ENCODE assay signal across 8 cellular contexts in genomic region chr7:148962823-148963582, GRCh38.
DNase-seq lines count a peak whose midpoint lies in the region; ATAC-seq and TF ChIP-seq lines count a peak whose summit lies in the region.

No MANE protein-coding gene starts in this region.

- POLR2A ChIA-PET in activated CD8-positive, alpha-beta T cell treated with anti-CD3 and anti-CD28 coated beads, Interleukin-2, amount 10 ng/mL, durations not matched to agents 7 days and 5 days (lab: Charles Lee) = interaction anchor here (0.7 to 1.7 kb wide), 4 partner anchors 20 to 264 kb away, joined by 3 to 10 read pairs (median 4); partner anchors contain the start of gene CUL1

- CTCF ChIA-PET in activated CD8-positive, alpha-beta T cell treated with anti-CD3 and anti-CD28 coated beads, Interleukin-2, amount 10 ng/mL, durations not matched to agents 7 days and 5 days (lab: Charles Lee) = interaction anchor here (0.7 to 3.0 kb wide), 48 partner anchors 11 to 699 kb away, joined by 3 to 32 read pairs (median 5); partner anchors contain the start of genes CUL1 and EZH2

- H3K9me3 Mint-ChIP-seq in activated CD8-positive, alpha-beta T cell treated with anti-CD3 and anti-CD28 coated beads, Interleukin-2, amount 10 ng/mL, durations not matched to agents 7 days and 5 days (ENCODE audit: insufficient read depth) = no peaks in the 10 kb centered on the region
- no peaks in the 10 kb centered on the region for H3K9me3 Mint-ChIP-seq in endodermal cell

- DNase-seq in NCI-H526 treated with DMSO at 0.1 percent for 48 hours (lab: John Stamatoyannopoulos, UW) = peak; percentile 93
- peak; percentile 76 for DNase-seq in activated CD8-positive, alpha-beta T cell treated with anti-CD3 and anti-CD28 coated beads, Interleukin-2, amount 10 ng/mL, durations not matched to agents 7 days and 5 days
- peak; percentile 81 for DNase-seq in endodermal cell
- DNase-seq in stimulated activated CD8-positive, alpha-beta memory T cell treated with anti-CD3 and anti-CD28 coated beads, Interleukin-4, amount 100 ng/mL, for 4 hours (ENCODE audit: low read depth in 2 of 2, low spot score in 1 of 2) = peak; percentile 35 to 38

- WGBS in endodermal cell (ENCODE audit: insufficient coverage in 1 of 2, insufficient read length in 1 of 2), 2 experiments = 22 to 31% methylated on average over 3 to 4 of the region's 5 CpGs
- 0 to 6% methylated on average over 1 to 3 of the region's 5 CpGs for WGBS in mesodermal cell (ENCODE audit: insufficient coverage in 2 of 2), 2 experiments

- ATAC-seq in GM19023 (IDR thresholded peaks at IDR 0.05; ENCODE audit: unreplicated experiment) (peak; percentile 53), HG03378 (IDR thresholded peaks at IDR 0.05; ENCODE audit: unreplicated experiment) (peak; percentile 53)
- ATAC-seq in activated CD8-positive, alpha-beta T cell treated with anti-CD3 and anti-CD28 coated beads, Interleukin-2, amount 10 ng/mL, durations not matched to agents 7 days and 5 days = peak; percentile 78

- peak overlapping the region; percentile 91 for H3K27ac ChIP-seq in BLaER1
- H3K27ac ChIP-seq in endodermal cell (ENCODE audit: low read depth, low read length) = peak overlapping the region; percentile 79
- H3K27ac ChIP-seq in mesodermal cell (ENCODE audit: low read depth, low read length, severe bottlenecking) = peak overlapping the region; percentile 79

- H3K36me3 ChIP-seq in BLaER1 = no peaks in the 10 kb centered on the region
- no peaks in the 10 kb centered on the region for H3K36me3 ChIP-seq in endodermal cell (ENCODE audit: control insufficient read depth, insufficient read depth, low read length)
- no peaks in the 10 kb centered on the region for H3K36me3 ChIP-seq in mesodermal cell (ENCODE audit: control insufficient read depth, insufficient read depth, low read length)

- no peaks in the 10 kb centered on the region for H4K20me1 ChIP-seq in BLaER1

- H3K4me1 ChIP-seq in BLaER1 (peaks cover 31% of the 10 kb centered on the region), endodermal cell (ENCODE audit: control insufficient read depth, insufficient read depth, low read length) (no peaks in the 10 kb centered on the region), mesodermal cell (ENCODE audit: control insufficient read depth, insufficient read depth, low read length, poor library complexity, severe bottlenecking) (no peaks in the 10 kb centered on the region)

- H3K9ac ChIP-seq in BLaER1 (peak overlapping the region; percentile 79), endodermal cell (ENCODE audit: extremely low read depth, low read length, poor library complexity, severe bottlenecking) (peak overlapping the region; percentile 15)

- peaks cover 33% of the 10 kb centered on the region for H3K4me1 Mint-ChIP-seq in activated CD8-positive, alpha-beta T cell treated with anti-CD3 and anti-CD28 coated beads, Interleukin-2, amount 10 ng/mL, durations not matched to agents 7 days and 5 days (ENCODE audit: low read depth)
- H3K4me1 Mint-ChIP-seq in endodermal cell = peaks cover 4% of the 10 kb centered on the region

- H3K27ac Mint-ChIP-seq in activated CD8-positive, alpha-beta T cell treated with anti-CD3 and anti-CD28 coated beads, Interleukin-2, amount 10 ng/mL, durations not matched to agents 7 days and 5 days = peak overlapping the region; percentile 85
- H3K27ac Mint-ChIP-seq in endodermal cell = peak overlapping the region; percentile 50

- H3K9me3 ChIP-seq in BLaER1 (no peaks in the 10 kb centered on the region), endodermal cell (ENCODE audit: control insufficient read depth, low read length) (no peaks in the 10 kb centered on the region), mesodermal cell (ENCODE audit: control insufficient read depth, low read length) (no peaks in the 10 kb centered on the region)

- peak overlapping the region; percentile 90 for H3K4me3 Mint-ChIP-seq in activated CD8-positive, alpha-beta T cell treated with anti-CD3 and anti-CD28 coated beads, Interleukin-2, amount 10 ng/mL, durations not matched to agents 7 days and 5 days
- H3K4me3 Mint-ChIP-seq in endodermal cell = peak overlapping the region; percentile 63

- H3K27me3 ChIP-seq in BLaER1 = no peaks in the 10 kb centered on the region
- H3K27me3 ChIP-seq in endodermal cell (ENCODE audit: control insufficient read depth, insufficient read depth, low read length, poor library complexity, severe bottlenecking) = no peaks in the 10 kb centered on the region

- peaks cover 5% of the 10 kb centered on the region for H3K27me3 Mint-ChIP-seq in activated CD8-positive, alpha-beta T cell treated with anti-CD3 and anti-CD28 coated beads, Interleukin-2, amount 10 ng/mL, durations not matched to agents 7 days and 5 days (ENCODE audit: low read depth)
- H3K27me3 Mint-ChIP-seq in endodermal cell (ENCODE audit: insufficient read depth) = no peaks in the 10 kb centered on the region

- H3K4me2 ChIP-seq in BLaER1 = peak overlapping the region; percentile 91

- no peaks in the 10 kb centered on the region for H3K36me3 Mint-ChIP-seq in activated CD8-positive, alpha-beta T cell treated with anti-CD3 and anti-CD28 coated beads, Interleukin-2, amount 10 ng/mL, durations not matched to agents 7 days and 5 days (ENCODE audit: low read depth)
- no peaks in the 10 kb centered on the region for H3K36me3 Mint-ChIP-seq in endodermal cell (ENCODE audit: low read depth)

- H3K4me3 ChIP-seq in BLaER1 = peak overlapping the region; percentile 71
- H3K4me3 ChIP-seq in endodermal cell (ENCODE audit: low read length) = peak overlapping the region; percentile 77
- peak overlapping the region; percentile 35 for H3K4me3 ChIP-seq in mesodermal cell (ENCODE audit: extremely low read depth, insufficient read depth, low read length, poor library complexity, severe bottlenecking)

- peak; percentile 78 for TF ChIP-seq CTCF in endodermal cell (conservative IDR thresholded peaks at IDR 0.05)

Comparison
In these comparisons a context has a peak if more than half of its experiments do, and no peak if none do; other contexts are left out.
1. Peak in every context shown above with its lines: DNase-seq, ATAC-seq, H3K4me3 ChIP-seq and H3K27ac ChIP-seq.
2. DNase-seq: peak in every context shown above with its lines; median percentile 93 in NCI-H526 treated with DMSO at 0.1 percent for 48 hours; 81 in endodermal cell; 76 in activated CD8-positive, alpha-beta T cell treated with anti-CD3 and anti-CD28 coated beads, Interleukin-2, amount 10 ng/mL, durations not matched to agents 7 days and 5 days; 36 in stimulated activated CD8-positive, alpha-beta memory T cell treated with anti-CD3 and anti-CD28 coated beads, Interleukin-4, amount 100 ng/mL, for 4 hours.